Comparison of ENCODE assay signal across 8 cellular contexts in the genomic region with DNA sequence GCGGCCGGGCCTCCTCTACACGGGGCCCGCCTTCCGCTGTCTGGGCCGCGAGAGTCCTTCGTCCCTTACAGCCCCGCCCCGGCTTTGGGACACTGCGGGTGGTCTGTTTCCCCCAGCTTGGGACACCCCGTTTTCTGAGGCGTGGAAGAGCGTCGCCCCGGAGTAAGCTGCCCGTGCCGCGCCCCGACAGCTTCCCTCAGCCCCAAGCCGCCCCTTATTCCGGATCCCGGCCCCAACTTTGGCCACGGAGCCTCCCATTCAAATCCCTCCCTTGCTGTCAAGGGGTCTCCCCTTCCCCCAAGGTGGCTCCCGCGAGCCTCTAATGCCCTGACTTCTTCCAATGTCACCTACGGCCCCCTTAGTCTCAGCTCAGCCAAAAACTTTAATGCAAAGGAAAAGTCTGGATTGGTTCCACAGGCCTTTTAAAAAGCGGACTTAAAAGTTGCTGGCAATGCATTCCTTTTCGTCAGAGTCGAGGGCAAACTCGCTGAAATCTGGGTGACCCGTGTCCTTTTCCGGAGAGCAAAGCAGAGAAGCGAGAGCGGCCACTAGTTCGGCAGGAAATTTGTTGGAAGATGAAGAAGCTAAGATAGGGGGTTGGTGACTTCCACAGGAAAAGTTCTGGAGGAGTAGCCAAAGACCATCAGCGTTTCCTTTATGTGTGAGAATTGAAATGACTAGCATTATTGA. TPM values are rescaled to one million over a fixed set of nuclear protein-coding genes. Genes with fewer than 3 reads are reported as not detected.
DNase-seq lines count a peak whose midpoint lies in the region; ATAC-seq and TF ChIP-seq lines count a peak whose summit lies in the region.

No MANE protein-coding gene starts in this region.

- no peak for ATAC-seq in HG03565 (IDR thresholded peaks at IDR 0.05; ENCODE audit: unreplicated experiment)

- no peaks in the 10 kb centered on the region for H3K27me3 Mint-ChIP-seq in activated CD4-positive, alpha-beta T cell treated with anti-CD3 and anti-CD28 coated beads, Interleukin-2, amount 10 ng/mL, durations not matched to agents 24 days and 14 days

- no peaks in the 10 kb centered on the region for H3K9me3 Mint-ChIP-seq in activated CD4-positive, alpha-beta T cell treated with anti-CD3 and anti-CD28 coated beads, Interleukin-2, amount 10 ng/mL, durations not matched to agents 24 days and 14 days

- H3K4me1 ChIP-seq in tibial artery, result peaks cover 0 to 37% (median 23%) of the 10 kb centered on the region in 4 donors

- peak overlapping the region; percentile 96 to 98 for H3K4me3 ChIP-seq in tibial artery

- no peaks in the 10 kb centered on the region for H3K27me3 ChIP-seq in tibial artery

- intact Hi-C loops in activated CD4-positive, alpha-beta T cell treated with anti-CD3 and anti-CD28 coated beads, Interleukin-2, amount 10 ng/mL, durations not matched to agents 24 days and 14 days (cut with micrococcal nuclease), result loop anchor here (1.0 to 10.0 kb wide), 4 partner anchors 54 to 229 kb away; a partner anchor contains a TSS
- intact Hi-C loops in tibial artery (cut with DNase I; ENCODE audit: low total_unique reads), result no loop called here

- H3K4me3 Mint-ChIP-seq in activated CD4-positive, alpha-beta T cell treated with anti-CD3 and anti-CD28 coated beads, Interleukin-2, amount 10 ng/mL, durations not matched to agents 24 days and 14 days, result peak overlapping the region; percentile 96

- H3K9me3 ChIP-seq in tibial artery, result no peaks in the 10 kb centered on the region

- H3K36me3 Mint-ChIP-seq in activated CD4-positive, alpha-beta T cell treated with anti-CD3 and anti-CD28 coated beads, Interleukin-2, amount 10 ng/mL, durations not matched to agents 24 days and 14 days (ENCODE audit: low read depth), result no peaks in the 10 kb centered on the region

- no peaks in the 10 kb centered on the region for H3K36me3 ChIP-seq in tibial artery

- DNase-seq in activated CD4-positive, alpha-beta T cell treated with anti-CD3 and anti-CD28 coated beads, Interleukin-2, amount 10 ng/mL, durations not matched to agents 24 days and 14 days, result peak; percentile 70
- no peak for DNase-seq in activated CD4-positive, alpha-beta T cell treated with anti-CD3 and anti-CD28 coated beads for 48 hours
- peak; percentile 48 for DNase-seq in dedifferentiated amniotic fluid mesenchymal stem cell (ENCODE audit: extremely low spot score)
- DNase-seq in lung microvascular endothelial cell (ENCODE audit: low read depth in 2 of 2), result peak; percentile 34 to 59
- peak; percentile 53 to 79 for DNase-seq in tibial artery
- no peak for DNase-seq in D341Med (ENCODE audit: low spot score)

- peak overlapping the region; percentile 98 for H3K27ac ChIP-seq in tibial artery

- no peak for TF ChIP-seq CTCF in tibial artery (IDR thresholded peaks at IDR 0.05)

- peaks cover 25% of the 10 kb centered on the region for H3K4me1 Mint-ChIP-seq in activated CD4-positive, alpha-beta T cell treated with anti-CD3 and anti-CD28 coated beads, Interleukin-2, amount 10 ng/mL, durations not matched to agents 24 days and 14 days

- peak overlapping the region; percentile 91 for H3K27ac Mint-ChIP-seq in activated CD4-positive, alpha-beta T cell treated with anti-CD3 and anti-CD28 coated beads, Interleukin-2, amount 10 ng/mL, durations not matched to agents 24 days and 14 days

TF ChIP-seq in PFSK-1, 5 proteins besides CTCF, POLR2A, EP300 and RAD21:
- TF ChIP-seq, protein P1, sequence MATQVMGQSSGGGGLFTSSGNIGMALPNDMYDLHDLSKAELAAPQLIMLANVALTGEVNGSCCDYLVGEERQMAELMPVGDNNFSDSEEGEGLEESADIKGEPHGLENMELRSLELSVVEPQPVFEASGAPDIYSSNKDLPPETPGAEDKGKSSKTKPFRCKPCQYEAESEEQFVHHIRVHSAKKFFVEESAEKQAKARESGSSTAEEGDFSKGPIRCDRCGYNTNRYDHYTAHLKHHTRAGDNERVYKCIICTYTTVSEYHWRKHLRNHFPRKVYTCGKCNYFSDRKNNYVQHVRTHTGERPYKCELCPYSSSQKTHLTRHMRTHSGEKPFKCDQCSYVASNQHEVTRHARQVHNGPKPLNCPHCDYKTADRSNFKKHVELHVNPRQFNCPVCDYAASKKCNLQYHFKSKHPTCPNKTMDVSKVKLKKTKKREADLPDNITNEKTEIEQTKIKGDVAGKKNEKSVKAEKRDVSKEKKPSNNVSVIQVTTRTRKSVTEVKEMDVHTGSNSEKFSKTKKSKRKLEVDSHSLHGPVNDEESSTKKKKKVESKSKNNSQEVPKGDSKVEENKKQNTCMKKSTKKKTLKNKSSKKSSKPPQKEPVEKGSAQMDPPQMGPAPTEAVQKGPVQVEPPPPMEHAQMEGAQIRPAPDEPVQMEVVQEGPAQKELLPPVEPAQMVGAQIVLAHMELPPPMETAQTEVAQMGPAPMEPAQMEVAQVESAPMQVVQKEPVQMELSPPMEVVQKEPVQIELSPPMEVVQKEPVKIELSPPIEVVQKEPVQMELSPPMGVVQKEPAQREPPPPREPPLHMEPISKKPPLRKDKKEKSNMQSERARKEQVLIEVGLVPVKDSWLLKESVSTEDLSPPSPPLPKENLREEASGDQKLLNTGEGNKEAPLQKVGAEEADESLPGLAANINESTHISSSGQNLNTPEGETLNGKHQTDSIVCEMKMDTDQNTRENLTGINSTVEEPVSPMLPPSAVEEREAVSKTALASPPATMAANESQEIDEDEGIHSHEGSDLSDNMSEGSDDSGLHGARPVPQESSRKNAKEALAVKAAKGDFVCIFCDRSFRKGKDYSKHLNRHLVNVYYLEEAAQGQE (IDR thresholded peaks at IDR 0.05; ENCODE audit: insufficient read depth in 1 of 2, low read depth in 2 of 2, low read length in 2 of 2), result no peak
- 0 out of 2 replicates have a peak, but pooled peaks have one; percentile 52 for TF ChIP-seq SIN3A (IDR thresholded peaks at IDR 0.05; ENCODE audit: borderline replicate concordance, insufficient read depth, low read length)
- peak; percentile 45; the same call in 1 of the 2 replicates for TF ChIP-seq POLR2AphosphoS5 (IDR thresholded peaks at IDR 0.05; ENCODE audit: low read depth, low read length)
- no peak for TF ChIP-seq TAF1 (IDR thresholded peaks at IDR 0.05; ENCODE audit: borderline replicate concordance, insufficient read depth, low read length)
- TF ChIP-seq FOXP2 (optimal IDR thresholded peaks at IDR 0.05; ENCODE audit: borderline replicate concordance, extremely low read depth, extremely low read length, insufficient read depth), result no peak

RNA-seq across cellular contexts. Expression of a gene that starts 19.9 kb away (rescaled TPM):
- total RNA-seq in activated CD4-positive, alpha-beta T cell treated with anti-CD3 and anti-CD28 coated beads, Interleukin-2, amount 10 ng/mL, durations not matched to agents 24 days and 14 days, result 109 and 110 TPM in 2 replicates
- polyA plus RNA-seq in PFSK-1 (2012; ENCODE audit: insufficient read length, low read depth), result 28.0 TPM
- 17.4 and 19.6 TPM in 2 replicates for total RNA-seq in lung microvascular endothelial cell

RNA-seq across cellular contexts. Expression of a gene that starts 49.0 kb away (rescaled TPM):
- 0.21 and 0.28 TPM in 2 replicates for total RNA-seq in activated CD4-positive, alpha-beta T cell treated with anti-CD3 and anti-CD28 coated beads, Interleukin-2, amount 10 ng/mL, durations not matched to agents 24 days and 14 days
- polyA plus RNA-seq in PFSK-1 (2012; ENCODE audit: insufficient read length, low read depth), result 0.88 TPM
- not detected in 2 replicates for total RNA-seq in lung microvascular endothelial cell

Comparison
In these comparisons a context has a peak if more than half of its experiments do, and no peak if none do; other contexts are left out.
1. DNase-seq: peak in activated CD4-positive, alpha-beta T cell treated with anti-CD3 and anti-CD28 coated beads, Interleukin-2, amount 10 ng/mL, durations not matched to agents 24 days and 14 days (single experiment), dedifferentiated amniotic fluid mesenchymal stem cell (single experiment), lung microvascular endothelial cell (2 of 2) and tibial artery (2 of 2); none in activated CD4-positive, alpha-beta T cell treated with anti-CD3 and anti-CD28 coated beads for 48 hours (single experiment) and D341Med (single experiment).